In the genomic region with DNA sequence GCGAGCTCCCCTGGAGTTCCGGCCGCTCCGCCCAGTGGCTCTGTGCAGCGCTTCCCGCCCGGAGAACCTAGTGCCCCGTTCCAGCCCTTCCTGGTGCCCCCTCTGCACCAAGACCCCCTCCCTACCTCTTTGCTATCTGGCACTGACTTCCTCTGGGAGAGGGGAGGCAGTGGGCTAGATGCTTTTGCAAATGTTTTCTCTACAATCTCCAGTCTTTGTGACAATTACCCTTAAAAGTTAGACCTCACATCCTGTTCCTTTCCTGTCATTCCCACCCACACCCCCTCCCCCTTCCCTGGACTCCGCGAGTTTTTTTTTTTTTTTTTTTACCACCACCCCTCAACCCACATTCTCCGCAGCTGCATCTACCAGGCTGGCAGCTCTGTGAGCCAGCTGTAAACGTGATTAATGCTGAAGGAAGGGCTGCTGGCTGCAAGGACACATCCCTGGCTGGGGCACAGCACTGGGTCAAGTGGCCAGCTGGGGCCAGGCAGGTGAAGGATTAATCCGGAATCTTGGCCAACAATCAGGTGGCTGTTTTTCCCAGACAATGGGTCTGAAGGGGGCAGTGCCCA, we compare ENCODE assay signal across 8 cellular contexts.
A peak's percentile ranks its signal among the peaks of the same experiment; 100 is the strongest.
DNase-seq lines count a peak whose midpoint lies in the region; ATAC-seq and TF ChIP-seq lines count a peak whose summit lies in the region.

No MANE protein-coding gene starts in this region.

- H3K9me2 ChIP-seq in PC-9 (ENCODE audit: insufficient read depth), result no peaks in the 10 kb centered on the region

- peaks cover 18% of the 10 kb centered on the region for H3K4me1 Mint-ChIP-seq in stimulated activated effector memory CD8-positive, alpha-beta T cell treated with anti-CD3 and anti-CD28 coated beads, Interleukin-12 subunit alpha, Interleukin-12 subunit beta, amount 100 ng/mL, for 72 hours

- H4K20me1 ChIP-seq in PC-9 (ENCODE audit: insufficient read depth), result no peaks in the 10 kb centered on the region

- intact Hi-C loops in PC-9 (cut with micrococcal nuclease; ENCODE audit: unreplicated experiment), result loop anchor here (10.0 kb wide), 1 partner anchor 95 kb away; no protein-coding TSS in a partner anchor

- no peak for TF ChIP-seq CTCF in PC-9 (conservative IDR thresholded peaks at IDR 0.05)

- no peaks in the 10 kb centered on the region for H3K36me3 ChIP-seq in PC-9 (ENCODE audit: low read depth)

- POLR2A ChIA-PET in PC-9 (lab: Charles Lee; ENCODE audit: unreplicated experiment), result interaction anchor here (0.5 to 0.8 kb wide), 3 partner anchors 14 to 171 kb away, joined by 5 to 19 read pairs (median 5); a partner anchor contains a TSS

- H3K27ac Mint-ChIP-seq in stimulated activated effector memory CD8-positive, alpha-beta T cell treated with anti-CD3 and anti-CD28 coated beads, Interleukin-12 subunit alpha, Interleukin-12 subunit beta, amount 100 ng/mL, for 72 hours, result peak overlapping the region; percentile 70

- H3K4me2 ChIP-seq in PC-9, result peak overlapping the region; percentile 98

- H3K9me3 ChIP-seq in PC-9 (ENCODE audit: insufficient read depth, low read depth), result no peaks in the 10 kb centered on the region

- no peak for ATAC-seq in stimulated activated effector memory CD8-positive, alpha-beta T cell treated with anti-CD3 and anti-CD28 coated beads, Interleukin-12 subunit alpha, Interleukin-12 subunit beta, amount 100 ng/mL, for 72 hours
- no peak for ATAC-seq in GM21717 (IDR thresholded peaks at IDR 0.05; ENCODE audit: unreplicated experiment)
- ATAC-seq in GM21528 (IDR thresholded peaks at IDR 0.05; ENCODE audit: low FRiP score, unreplicated experiment), result no peak

- peak overlapping the region; percentile 59 for H3K4me3 Mint-ChIP-seq in stimulated activated effector memory CD8-positive, alpha-beta T cell treated with anti-CD3 and anti-CD28 coated beads, Interleukin-12 subunit alpha, Interleukin-12 subunit beta, amount 100 ng/mL, for 72 hours

- peak overlapping the region; percentile 78; the same call in 1 of the 2 replicates for H2AFZ ChIP-seq in PC-9

- no peaks in the 10 kb centered on the region for H3K9me3 Mint-ChIP-seq in stimulated activated effector memory CD8-positive, alpha-beta T cell treated with anti-CD3 and anti-CD28 coated beads, Interleukin-12 subunit alpha, Interleukin-12 subunit beta, amount 100 ng/mL, for 72 hours

- H3K36me3 Mint-ChIP-seq in stimulated activated effector memory CD8-positive, alpha-beta T cell treated with anti-CD3 and anti-CD28 coated beads, Interleukin-12 subunit alpha, Interleukin-12 subunit beta, amount 100 ng/mL, for 72 hours, result no peaks in the 10 kb centered on the region

- peaks cover 15% of the 10 kb centered on the region for H3F3A ChIP-seq in PC-9 (ENCODE audit: insufficient read depth, low read depth)

- H3K79me2 ChIP-seq in PC-9 (ENCODE audit: low read depth), result no peaks in the 10 kb centered on the region

- TSS peak; percentile 29 for BruUV-seq in PC-9 (replicated peaks; lab: Mats Ljungman, UMichigan)

- DNase-seq in activated CD4-positive, alpha-beta T cell treated with anti-CD3 and anti-CD28 coated beads for 48 hours, result peak; percentile 17
- DNase-seq in activated CD4-positive, alpha-beta T cell treated with anti-CD3 and anti-CD28 coated beads, Interleukin-2, amount 50 U/mL, for 4 hours, result no peak
- DNase-seq in PC-9 (peak; percentile 50 to 74), glomerular visceral epithelial cell (ENCODE audit: extremely low spot score) (peak; percentile 26), NOMO-1 treated with dmso at 0.1 percent for 144 hours (lab: John Stamatoyannopoulos, UW; ENCODE audit: unreplicated experiment) (no peak)
- DNase-seq in stimulated activated effector memory CD8-positive, alpha-beta T cell treated with anti-CD3 and anti-CD28 coated beads, Interleukin-12 subunit alpha, Interleukin-12 subunit beta, amount 100 ng/mL, for 72 hours (ENCODE audit: low spot score in 2 of 2), result no peak

- peak overlapping the region; percentile 82 for H3K27ac ChIP-seq in PC-9

- H3K27me3 ChIP-seq in PC-9 (ENCODE audit: insufficient read depth, low read depth), result no peaks in the 10 kb centered on the region

- H3K4me3 ChIP-seq in PC-9, result peak overlapping the region; percentile 59; the same call in 1 of the 2 replicates

- peaks cover 16% of the 10 kb centered on the region for H3K4me1 ChIP-seq in PC-9 (replicated peaks; ENCODE audit: insufficient read depth)

- CTCF ChIA-PET in PC-9 (lab: Charles Lee), result interaction anchor here (0.6 kb wide), 1 partner anchor 1167 kb away, joined by 4 read pairs; no protein-coding TSS in a partner anchor

Comparison
In these comparisons a context has a peak if more than half of its experiments do, and no peak if none do; other contexts are left out.
1. DNase-seq: peak in activated CD4-positive, alpha-beta T cell treated with anti-CD3 and anti-CD28 coated beads for 48 hours (single experiment), PC-9 (2 of 2) and glomerular visceral epithelial cell (single experiment); none in activated CD4-positive, alpha-beta T cell treated with anti-CD3 and anti-CD28 coated beads, Interleukin-2, amount 50 U/mL, for 4 hours (0 of 2), stimulated activated effector memory CD8-positive, alpha-beta T cell treated with anti-CD3 and anti-CD28 coated beads, Interleukin-12 subunit alpha, Interleukin-12 subunit beta, amount 100 ng/mL, for 72 hours (0 of 2) and NOMO-1 treated with dmso at 0.1 percent for 144 hours (single experiment).